25 cellular contexts compared by ENCODE assay signal in genomic region chr17:70104688-70105087, GRCh38. TPM values are rescaled to one million over a fixed set of nuclear protein-coding genes. Genes with fewer than 3 reads are reported as not detected.
DNase-seq lines count a peak whose midpoint lies in the region; ATAC-seq and TF ChIP-seq lines count a peak whose summit lies in the region.
"Had no signal": no experiment of that assay in that cellular context is flagged by ENCODE, and none has a peak within 500 bp of the region (broad histone marks: within the 10 kb centered on the region; RNA-seq: fewer than 3 reads in every experiment).

No MANE protein-coding gene starts in this region.

- no peak overlapping the region for H3K4ac ChIP-seq in mesenchymal stem cell (ENCODE audit: low read depth in 1 of 2, low read length in 2 of 2)

- peak overlapping the region; percentile 35 for H2AK5ac ChIP-seq in mesenchymal stem cell (ENCODE audit: low read length, severe bottlenecking)

- no peaks in the 10 kb centered on the region for H3K36me3 ChIP-seq in OCI-LY7 (ENCODE audit: insufficient read depth, low read length)
- H3K36me3 ChIP-seq in mesenchymal stem cell (ENCODE audit: control insufficient read depth in 1 of 2, insufficient read depth in 2 of 2, low read depth in 1 of 2, low read length in 2 of 2): peaks cover 0 to 7% of the 10 kb centered on the region in 2 experiments

- CTCF ChIA-PET in OCI-LY7 (lab: Charles Lee; ENCODE audit: unreplicated experiment): no interaction called here

- H3K9me3 ChIP-seq in OCI-LY7 (ENCODE audit: low read length): no peaks in the 10 kb centered on the region
- no peaks in the 10 kb centered on the region for H3K9me3 ChIP-seq in mesenchymal stem cell (ENCODE audit: control insufficient read depth, low read length)
- H3K9me3 ChIP-seq: SK-N-SH had no signal

- no peak overlapping the region for H2BK120ac ChIP-seq in mesenchymal stem cell (ENCODE audit: low read depth, low read length)

- no peaks in the 10 kb centered on the region for H3K9me2 ChIP-seq in OCI-LY7 (ENCODE audit: insufficient read depth, low read length)
- H3K9me2 ChIP-seq: SK-N-SH had no signal

- POLR2A ChIA-PET in OCI-LY7 (lab: Charles Lee): interaction anchor here (0.6 to 1.3 kb wide), 5 partner anchors 10 to 582 kb away, joined by 3 to 6 read pairs (median 4); no protein-coding TSS in a partner anchor

- H3K4me1 ChIP-seq in OCI-LY7 (ENCODE audit: insufficient read depth, low read length, poor library complexity, severe bottlenecking) (peaks cover 7% of the 10 kb centered on the region), mesenchymal stem cell (ENCODE audit: control insufficient read depth, insufficient read depth, low read depth, low read length) (peaks cover 6% of the 10 kb centered on the region)

- intact Hi-C loops in OCI-LY7 (cut with micrococcal nuclease; ENCODE audit: unreplicated experiment): no loop called here
- intact Hi-C loops in CD14-positive monocyte (cut with micrococcal nuclease): no loop called here

- TF ChIP-seq CTCF in OCI-LY7 (conservative IDR thresholded peaks at IDR 0.05; ENCODE audit: low read length): no peak
- TF ChIP-seq CTCF in CD14-positive monocyte (IDR thresholded peaks at IDR 0.05): no peak
- no peak for TF ChIP-seq CTCF in chondrocyte (IDR thresholded peaks at IDR 0.05)
- TF ChIP-seq CTCF in osteocyte (IDR thresholded peaks at IDR 0.05): no peak

- 90% methylated on average over 8 of the region's 8 CpGs for WGBS in mesenchymal stem cell

- no peak overlapping the region for H4K91ac ChIP-seq in mesenchymal stem cell (ENCODE audit: low read length)

- H2BK15ac ChIP-seq in mesenchymal stem cell (ENCODE audit: low read depth, poor library complexity, severe bottlenecking): no peak overlapping the region

- no peak overlapping the region for H3K27ac ChIP-seq in OCI-LY7 (ENCODE audit: low read depth, low read length, poor library complexity, severe bottlenecking)
- H3K27ac ChIP-seq in mesenchymal stem cell (ENCODE audit: low read length, poor library complexity, severe bottlenecking): no peak overlapping the region
- H3K27ac ChIP-seq: C4-2B had no signal

- H3K4me3 ChIP-seq in OCI-LY7 (ENCODE audit: low read depth, low read length, poor library complexity, severe bottlenecking) (no peak overlapping the region), mesenchymal stem cell (ENCODE audit: insufficient read depth in 1 of 2, low read depth in 1 of 2, low read length in 2 of 2) (no peak overlapping the region)

- DNase-seq in OCI-LY7 (ENCODE audit: low spot score): no peak
- no peak for DNase-seq in mesenchymal stem cell
- no peak for DNase-seq in CD14-positive monocyte (ENCODE audit: low spot score)
- no peak for DNase-seq in chondrocyte (ENCODE audit: low spot score)
- DNase-seq in osteocyte (ENCODE audit: extremely low spot score, unreplicated experiment): no peak
- DNase-seq: AML-193; CD8-positive, alpha-beta memory T cell; DMS 273 treated with DMSO at 0.1 percent for 48 hours; DMS79; EL; GF-D8; H7; KBM-7; MV-4-11; NCI-H1105; NCI-H1436 treated with DMSO at 0.1 percent for 48 hours; NCI-H187 treated with DMSO at 0.1 percent for 48 hours; NCI-H2107; NCI-H446 treated with DMSO at 0.1 percent for 48 hours; SK-N-SH; SW 1271 had no signal

- no peaks in the 10 kb centered on the region for H4K20me1 ChIP-seq in OCI-LY7 (ENCODE audit: insufficient read depth, low read length)

- peaks cover 0 to 7% (median 2%) of the 10 kb centered on the region in 7 donors for H3K9me3 Mint-ChIP-seq in CD14-positive monocyte
- no peaks in the 10 kb centered on the region for H3K9me3 Mint-ChIP-seq in chondrocyte (ENCODE audit: low read depth)
- no peaks in the 10 kb centered on the region for H3K9me3 Mint-ChIP-seq in osteocyte (ENCODE audit: unreplicated experiment)

- no peak overlapping the region for H3K14ac ChIP-seq in mesenchymal stem cell (ENCODE audit: low read length in 2 of 2)

- BruUV-seq in OCI-LY7 (replicated peaks; lab: Mats Ljungman, UMichigan): no TSS peak

- H3K4me1 Mint-ChIP-seq in CD14-positive monocyte: peaks cover 13% of the 10 kb centered on the region
- H3K4me1 Mint-ChIP-seq in chondrocyte (ENCODE audit: low read depth): peaks cover 39% of the 10 kb centered on the region
- H3K4me1 Mint-ChIP-seq in osteocyte (ENCODE audit: unreplicated experiment): peaks cover 14% of the 10 kb centered on the region
- H3K4me1 Mint-ChIP-seq: CD8-positive, alpha-beta memory T cell had no signal

- H3K9ac ChIP-seq in mesenchymal stem cell (ENCODE audit: low read length): no peak overlapping the region
- H3K9ac ChIP-seq: SK-N-SH had no signal

- H3K4me3 Mint-ChIP-seq in CD14-positive monocyte: no peak overlapping the region
- H3K4me3 Mint-ChIP-seq in chondrocyte (ENCODE audit: unreplicated experiment): no peak overlapping the region
- H3K4me3 Mint-ChIP-seq in osteocyte (ENCODE audit: unreplicated experiment): no peak overlapping the region
- H3K4me3 Mint-ChIP-seq: CD8-positive, alpha-beta memory T cell had no signal

- H3K18ac ChIP-seq in mesenchymal stem cell (ENCODE audit: low read depth in 1 of 2, low read length in 2 of 2): no peak overlapping the region

- H3K4me2 ChIP-seq in OCI-LY7 (ENCODE audit: low read length) (peak overlapping the region; percentile 22; the same call in 1 of the 2 replicates), mesenchymal stem cell (ENCODE audit: low read length, poor library complexity, severe bottlenecking) (no peak overlapping the region)
- H3K4me2 ChIP-seq: SK-N-SH had no signal

- H2AFZ ChIP-seq in OCI-LY7 (ENCODE audit: low read length): no peak overlapping the region
- no peak overlapping the region for H2AFZ ChIP-seq in mesenchymal stem cell (ENCODE audit: low read depth, low read length)

- H3K27me3 Mint-ChIP-seq in CD14-positive monocyte (ENCODE audit: low read depth in 3 of 3) (peaks cover 0 to 3% (median 1%) of the 10 kb centered on the region in 3 donors), chondrocyte (ENCODE audit: low read depth) (no peaks in the 10 kb centered on the region), osteocyte (ENCODE audit: unreplicated experiment) (peaks cover 2% of the 10 kb centered on the region)

- H3K79me1 ChIP-seq in mesenchymal stem cell (replicated peaks; ENCODE audit: low read length, poor library complexity, severe bottlenecking): peaks cover 8% of the 10 kb centered on the region

- no peak overlapping the region for H4K8ac ChIP-seq in mesenchymal stem cell (ENCODE audit: low read length)

- H3K23ac ChIP-seq in mesenchymal stem cell (ENCODE audit: low read length in 2 of 2): no peak overlapping the region

- peak; percentile 64 for ATAC-seq in GM21526 (IDR thresholded peaks at IDR 0.05; ENCODE audit: low FRiP score, unreplicated experiment)
- ATAC-seq in GM19023 (IDR thresholded peaks at IDR 0.05; ENCODE audit: unreplicated experiment): no peak

- H3K27ac Mint-ChIP-seq in CD14-positive monocyte (peak overlapping the region in 1 of 7 donors; percentile 6), chondrocyte (ENCODE audit: unreplicated experiment) (no peak overlapping the region), osteocyte (ENCODE audit: unreplicated experiment) (no peak overlapping the region)
- H3K27ac Mint-ChIP-seq: CD8-positive, alpha-beta memory T cell had no signal

- H3K27me3 ChIP-seq in mesenchymal stem cell (ENCODE audit: control insufficient read depth in 1 of 2, insufficient read depth in 1 of 2, low read length in 2 of 2): no peaks in the 10 kb centered on the region

- no peak overlapping the region for H2BK5ac ChIP-seq in mesenchymal stem cell (ENCODE audit: low read depth, low read length, poor library complexity, severe bottlenecking)

- H2BK12ac ChIP-seq in mesenchymal stem cell (ENCODE audit: low read length in 2 of 2): no peak overlapping the region

- no peaks in the 10 kb centered on the region for H3K79me2 ChIP-seq in OCI-LY7 (ENCODE audit: insufficient read depth, low read depth, low read length)

- H3K36me3 Mint-ChIP-seq in CD14-positive monocyte (no peaks in the 10 kb centered on the region), chondrocyte (ENCODE audit: low read depth) (no peaks in the 10 kb centered on the region), osteocyte (ENCODE audit: unreplicated experiment) (no peaks in the 10 kb centered on the region)
- H3K36me3 Mint-ChIP-seq: CD8-positive, alpha-beta memory T cell had no signal

RNA-seq across cellular contexts. Expression of gene KCNJ16, which starts 29.7 kb away (rescaled TPM):
- not detected in 2 replicates for total RNA-seq in OCI-LY7 (2014; rRNA removed; shearing (Covaris generic))
- not detected in 2 replicates for total RNA-seq in OCI-LY7 (2022)
- polyA plus RNA-seq in mesenchymal stem cell (2013, experiment 1 of 2): 0.01 TPM
- not detected for polyA plus RNA-seq in mesenchymal stem cell (2013, experiment 2 of 2)
- not detected for polyA plus RNA-seq in CD14-positive monocyte
- total RNA-seq in chondrocyte: 0.17 TPM in 1 of 3 replicates, not detected in the others
- not detected in 2 replicates for total RNA-seq in osteocyte
- total RNA-seq: CD8-positive, alpha-beta memory T cell; LHCN-M2 had no signal
- polyA plus RNA-seq: CD8-positive, alpha-beta memory T cell; SK-N-SH had no signal
